ENCODE assay signal across 1 cellular context in genomic region chr6:139904158-139904533, GRCh38.
TF ChIP-seq lines count a peak whose summit lies in the region.

No MANE protein-coding gene starts in this region.

TF ChIP-seq in WTC11, 78 proteins besides CTCF, POLR2A, EP300 and RAD21 (continued from another document):
- TF ChIP-seq TP53 (CRISPR knock-in tag; IDR thresholded peaks at IDR 0.05), result no peak
- TF ChIP-seq ZNF317 (CRISPR knock-in tag; IDR thresholded peaks at IDR 0.05; ENCODE audit: borderline replicate concordance, low read depth), result no peak
- TF ChIP-seq CREM (CRISPR knock-in tag; IDR thresholded peaks at IDR 0.05), result no peak
- TF ChIP-seq EMX1 (CRISPR knock-in tag; IDR thresholded peaks at IDR 0.05), result no peak
- TF ChIP-seq RORB (CRISPR knock-in tag; IDR thresholded peaks at IDR 0.05), result no peak
- TF ChIP-seq ARID4B (CRISPR knock-in tag; IDR thresholded peaks at IDR 0.05; ENCODE audit: borderline replicate concordance), result no peak
- no peak for TF ChIP-seq SP1 (CRISPR knock-in tag; conservative IDR thresholded peaks at IDR 0.05)
